ENCODE assay signal across 19 cellular contexts in genomic region chr2:150832686-150833085, GRCh38.
"Had no signal": no experiment of that assay in that cellular context is flagged by ENCODE, and none has a peak within 500 bp of the region (broad histone marks: within the 10 kb centered on the region; RNA-seq: fewer than 3 reads in every experiment).

No MANE protein-coding gene starts in this region.

- DNase-seq: activated CD4-positive, alpha-beta memory T cell treated with anti-CD3 and anti-CD28 coated beads for 36 hours; activated CD4-positive, alpha-beta T cell treated with anti-CD3 and anti-CD28 coated beads for 48 hours; activated effector memory CD4-positive, alpha-beta T cell treated with anti-CD3 and anti-CD28 coated beads, Interleukin-2, amount 50 U/mL, for 16 hours; activated naive CD4-positive, alpha-beta T cell treated with anti-CD3 and anti-CD28 coated beads, Interleukin-2, amount 50 U/mL, for 16 hours; activated naive CD8-positive, alpha-beta T cell treated with anti-CD3 and anti-CD28 coated beads, Interleukin-2, amount 50 U/mL, for 24 hours; activated T-cell treated with anti-CD3 and anti-CD28 coated beads, Interleukin-2, amount 50 U/mL, for 72 hours; aorta; erythroblast; heart left ventricle; islet precursor cell; left cardiac atrium; ovary; spleen; stimulated activated CD4-positive, alpha-beta T cell treated with anti-CD3 and anti-CD28 coated beads, Interleukin-4, amount 100 ng/mL, for 24 hours; stimulated activated naive CD4-positive, alpha-beta T cell treated with Interleukin-2 at 50 U/mL for 16 hours; T-helper 2 cell; upper lobe of left lung had no signal

- H3K36me3 ChIP-seq: heart left ventricle, neutrophil, ovary, prostate gland, spleen, upper lobe of left lung had no signal

- ATAC-seq: activated naive CD8-positive, alpha-beta T cell treated with anti-CD3 and anti-CD28 coated beads, Interleukin-2, amount 50 U/mL, for 24 hours; activated T-cell treated with anti-CD3 and anti-CD28 coated beads, Interleukin-2, amount 50 U/mL, for 72 hours; heart left ventricle; left cardiac atrium had no signal

- H3K27me3 ChIP-seq: heart left ventricle, neutrophil, ovary, spleen, upper lobe of left lung had no signal

- H3K4me3 ChIP-seq: heart left ventricle, ovary, prostate gland, spleen, upper lobe of left lung had no signal

- H3K9me3 ChIP-seq: heart left ventricle, neutrophil, ovary, prostate gland had no signal
